In the genomic region with DNA sequence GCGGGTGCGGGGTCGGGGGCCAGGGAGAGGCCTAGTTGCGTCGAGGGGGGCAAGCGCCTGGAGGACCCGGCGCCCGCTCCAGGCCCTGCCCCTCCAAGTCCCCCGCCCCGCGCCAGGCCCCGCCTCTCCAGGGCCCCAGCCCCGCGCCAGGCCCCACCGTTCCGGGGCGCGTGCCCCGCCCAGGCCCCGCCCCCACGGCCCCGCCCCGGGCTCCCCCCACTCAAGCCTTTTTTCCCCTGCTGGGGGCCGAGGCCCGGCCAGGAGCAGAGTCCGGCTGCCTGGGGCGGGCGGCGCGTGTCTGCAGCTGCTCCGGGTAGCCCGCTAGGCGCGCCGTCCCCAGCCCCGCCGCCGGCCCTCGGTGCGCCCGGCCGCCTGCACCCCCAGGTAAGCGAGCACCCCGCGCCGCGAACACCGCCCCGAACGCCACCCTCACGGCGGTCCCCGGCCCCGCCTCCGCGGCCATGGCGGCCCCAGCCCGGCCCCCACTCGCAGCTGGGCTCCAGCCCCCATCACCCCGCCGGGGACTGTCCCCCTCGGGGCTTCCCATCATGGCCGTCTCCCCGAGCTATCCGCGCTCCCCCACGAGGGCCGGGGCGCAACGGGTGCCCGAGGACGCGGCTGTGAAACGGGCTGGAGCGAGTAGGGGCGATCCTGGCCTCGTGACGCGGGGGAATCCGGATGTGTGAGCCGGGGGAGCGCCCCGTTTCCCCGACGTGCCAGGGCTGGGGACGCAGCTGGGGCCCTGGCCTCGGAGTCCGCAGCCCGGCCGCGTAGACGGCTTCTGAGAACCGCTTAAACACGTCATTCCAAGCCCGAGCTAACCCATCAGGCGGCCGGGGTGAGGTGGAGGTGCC, we compare ENCODE assay signal across 1 cellular context.
TF ChIP-seq lines count a peak whose summit lies in the region.

A gene with protein sequence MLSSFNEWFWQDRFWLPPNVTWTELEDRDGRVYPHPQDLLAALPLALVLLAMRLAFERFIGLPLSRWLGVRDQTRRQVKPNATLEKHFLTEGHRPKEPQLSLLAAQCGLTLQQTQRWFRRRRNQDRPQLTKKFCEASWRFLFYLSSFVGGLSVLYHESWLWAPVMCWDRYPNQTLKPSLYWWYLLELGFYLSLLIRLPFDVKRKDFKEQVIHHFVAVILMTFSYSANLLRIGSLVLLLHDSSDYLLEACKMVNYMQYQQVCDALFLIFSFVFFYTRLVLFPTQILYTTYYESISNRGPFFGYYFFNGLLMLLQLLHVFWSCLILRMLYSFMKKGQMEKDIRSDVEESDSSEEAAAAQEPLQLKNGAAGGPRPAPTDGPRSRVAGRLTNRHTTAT (plus strand): TSS at position 260 of the 854 bp plus-strand sequence. CDS start 41,707 bp downstream, outside the sequence.

TF ChIP-seq in K562, 482 proteins besides CTCF, POLR2A, EP300 and RAD21 (continued from another document and continues in another):
- TF ChIP-seq, protein P1, sequence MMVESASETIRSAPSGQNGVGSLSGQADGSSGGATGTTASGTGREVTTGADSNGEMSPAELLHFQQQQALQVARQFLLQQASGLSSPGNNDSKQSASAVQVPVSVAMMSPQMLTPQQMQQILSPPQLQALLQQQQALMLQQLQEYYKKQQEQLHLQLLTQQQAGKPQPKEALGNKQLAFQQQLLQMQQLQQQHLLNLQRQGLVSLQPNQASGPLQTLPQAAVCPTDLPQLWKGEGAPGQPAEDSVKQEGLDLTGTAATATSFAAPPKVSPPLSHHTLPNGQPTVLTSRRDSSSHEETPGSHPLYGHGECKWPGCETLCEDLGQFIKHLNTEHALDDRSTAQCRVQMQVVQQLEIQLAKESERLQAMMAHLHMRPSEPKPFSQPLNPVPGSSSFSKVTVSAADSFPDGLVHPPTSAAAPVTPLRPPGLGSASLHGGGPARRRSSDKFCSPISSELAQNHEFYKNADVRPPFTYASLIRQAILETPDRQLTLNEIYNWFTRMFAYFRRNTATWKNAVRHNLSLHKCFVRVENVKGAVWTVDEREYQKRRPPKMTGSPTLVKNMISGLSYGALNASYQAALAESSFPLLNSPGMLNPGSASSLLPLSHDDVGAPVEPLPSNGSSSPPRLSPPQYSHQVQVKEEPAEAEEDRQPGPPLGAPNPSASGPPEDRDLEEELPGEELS (CRISPR knock-in tag; IDR thresholded peaks at IDR 0.05; ENCODE audit: borderline replicate concordance), result no peak
- TF ChIP-seq GATAD2B (IDR thresholded peaks at IDR 0.05; ENCODE audit: borderline replicate concordance) (no peak), STAT5A (IDR thresholded peaks at IDR 0.05; ENCODE audit: borderline replicate concordance, low read length) (no peak), FOXA1 (IDR thresholded peaks at IDR 0.05; ENCODE audit: borderline replicate concordance) (no peak), CCNT2 (IDR thresholded peaks at IDR 0.05; ENCODE audit: borderline replicate concordance, extremely low read depth, insufficient read length, low read depth, low read length) (peak; percentile 11), RUNX1 (IDR thresholded peaks at IDR 0.05; ENCODE audit: low read depth) (no peak), MEF2A (IDR thresholded peaks at IDR 0.05; ENCODE audit: control insufficient read depth, low read depth, low read length) (no peak), TAL1 (IDR thresholded peaks at IDR 0.05) (no peak), SP1 (CRISPR knock-in tag; IDR thresholded peaks at IDR 0.05) (no peak), PRMT5 (CRISPR knock-in tag; IDR thresholded peaks at IDR 0.05) (no peak), TCFL5 (CRISPR knock-in tag; conservative IDR thresholded peaks at IDR 0.05) (no peak), ELF2 (CRISPR knock-in tag; IDR thresholded peaks at IDR 0.05) (no peak), BRF1 (IDR thresholded peaks at IDR 0.05; ENCODE audit: borderline replicate concordance, extremely low read depth, insufficient read length) (no peak), ZNF764 (CRISPR knock-in tag; IDR thresholded peaks at IDR 0.05; ENCODE audit: low read depth) (no peak), MCM2 (IDR thresholded peaks at IDR 0.05; ENCODE audit: low read depth) (no peak), ILF3 (IDR thresholded peaks at IDR 0.05; ENCODE audit: borderline replicate concordance) (no peak), CHCHD3 (CRISPR knock-in tag; IDR thresholded peaks at IDR 0.05) (no peak), TCF7 (IDR thresholded peaks at IDR 0.05; ENCODE audit: borderline replicate concordance) (no peak), ZFX (CRISPR knock-in tag; IDR thresholded peaks at IDR 0.05) (peak; percentile 88), YY1 (IDR thresholded peaks at IDR 0.05; ENCODE audit: borderline replicate concordance in 1 of 3, control insufficient read depth in 1 of 3, extremely low read depth in 1 of 3, insufficient read depth in 3 of 3, insufficient read length in 1 of 3, insufficient replicate concordance in 2 of 3, low read depth in 1 of 3, low read length in 2 of 3) (peak in 2 of 3 experiments; percentile 65 to 69), RBFOX2 (IDR thresholded peaks at IDR 0.05; ENCODE audit: low read depth, low read length) (peak; percentile 26; the same call in 1 of the 2 replicates), RBM25 (IDR thresholded peaks at IDR 0.05; ENCODE audit: low read depth, low read length, severe bottlenecking) (no peak), EWSR1 (IDR thresholded peaks at IDR 0.05; ENCODE audit: borderline replicate concordance, low read depth, partially characterized antibody) (no peak), FOXP1 (CRISPR knock-in tag; IDR thresholded peaks at IDR 0.05) (0 out of 2 replicates have a peak, but pooled peaks have one; percentile 61)
- TF ChIP-seq, protein P2, sequence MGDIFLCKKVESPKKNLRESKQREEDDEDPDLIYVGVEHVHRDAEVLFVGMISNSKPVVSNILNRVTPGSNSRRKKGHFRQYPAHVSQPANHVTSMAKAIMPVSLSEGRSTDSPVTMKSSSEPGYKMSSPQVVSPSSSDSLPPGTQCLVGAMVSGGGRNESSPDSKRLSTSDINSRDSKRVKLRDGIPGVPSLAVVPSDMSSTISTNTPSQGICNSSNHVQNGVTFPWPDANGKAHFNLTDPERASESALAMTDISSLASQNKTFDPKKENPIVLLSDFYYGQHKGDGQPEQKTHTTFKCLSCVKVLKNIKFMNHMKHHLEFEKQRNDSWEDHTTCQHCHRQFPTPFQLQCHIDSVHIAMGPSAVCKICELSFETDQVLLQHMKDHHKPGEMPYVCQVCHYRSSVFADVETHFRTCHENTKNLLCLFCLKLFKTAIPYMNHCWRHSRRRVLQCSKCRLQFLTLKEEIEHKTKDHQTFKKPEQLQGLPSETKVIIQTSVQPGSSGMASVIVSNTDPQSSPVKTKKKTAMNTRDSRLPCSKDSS (IDR thresholded peaks at IDR 0.05; ENCODE audit: low read depth, partially characterized antibody), result no peak
- TF ChIP-seq, protein P3, sequence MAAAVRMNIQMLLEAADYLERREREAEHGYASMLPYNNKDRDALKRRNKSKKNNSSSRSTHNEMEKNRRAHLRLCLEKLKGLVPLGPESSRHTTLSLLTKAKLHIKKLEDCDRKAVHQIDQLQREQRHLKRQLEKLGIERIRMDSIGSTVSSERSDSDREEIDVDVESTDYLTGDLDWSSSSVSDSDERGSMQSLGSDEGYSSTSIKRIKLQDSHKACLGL (CRISPR knock-in tag; IDR thresholded peaks at IDR 0.05; ENCODE audit: borderline replicate concordance, poor library complexity, severe bottlenecking), result no peak
- TF ChIP-seq, protein P4, sequence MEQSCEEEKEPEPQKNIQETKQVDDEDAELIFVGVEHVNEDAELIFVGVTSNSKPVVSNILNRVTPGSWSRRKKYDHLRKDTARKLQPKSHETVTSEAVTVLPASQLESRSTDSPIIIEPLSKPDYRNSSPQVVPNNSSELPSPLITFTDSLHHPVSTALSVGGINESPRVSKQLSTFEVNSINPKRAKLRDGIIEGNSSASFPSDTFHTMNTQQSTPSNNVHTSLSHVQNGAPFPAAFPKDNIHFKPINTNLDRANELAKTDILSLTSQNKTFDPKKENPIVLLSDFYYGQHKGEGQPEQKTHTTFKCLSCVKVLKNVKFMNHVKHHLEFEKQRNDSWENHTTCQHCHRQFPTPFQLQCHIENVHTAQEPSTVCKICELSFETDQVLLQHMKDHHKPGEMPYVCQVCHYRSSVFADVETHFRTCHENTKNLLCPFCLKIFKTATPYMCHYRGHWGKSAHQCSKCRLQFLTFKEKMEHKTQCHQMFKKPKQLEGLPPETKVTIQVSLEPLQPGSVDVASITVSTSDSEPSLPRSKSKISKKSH (CRISPR knock-in tag; IDR thresholded peaks at IDR 0.05), result no peak
- TF ChIP-seq, protein P5, sequence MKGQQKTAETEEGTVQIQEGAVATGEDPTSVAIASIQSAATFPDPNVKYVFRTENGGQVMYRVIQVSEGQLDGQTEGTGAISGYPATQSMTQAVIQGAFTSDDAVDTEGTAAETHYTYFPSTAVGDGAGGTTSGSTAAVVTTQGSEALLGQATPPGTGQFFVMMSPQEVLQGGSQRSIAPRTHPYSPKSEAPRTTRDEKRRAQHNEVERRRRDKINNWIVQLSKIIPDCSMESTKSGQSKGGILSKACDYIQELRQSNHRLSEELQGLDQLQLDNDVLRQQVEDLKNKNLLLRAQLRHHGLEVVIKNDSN (CRISPR knock-in tag; IDR thresholded peaks at IDR 0.05), result peak; percentile 44
- TF ChIP-seq, protein P6, sequence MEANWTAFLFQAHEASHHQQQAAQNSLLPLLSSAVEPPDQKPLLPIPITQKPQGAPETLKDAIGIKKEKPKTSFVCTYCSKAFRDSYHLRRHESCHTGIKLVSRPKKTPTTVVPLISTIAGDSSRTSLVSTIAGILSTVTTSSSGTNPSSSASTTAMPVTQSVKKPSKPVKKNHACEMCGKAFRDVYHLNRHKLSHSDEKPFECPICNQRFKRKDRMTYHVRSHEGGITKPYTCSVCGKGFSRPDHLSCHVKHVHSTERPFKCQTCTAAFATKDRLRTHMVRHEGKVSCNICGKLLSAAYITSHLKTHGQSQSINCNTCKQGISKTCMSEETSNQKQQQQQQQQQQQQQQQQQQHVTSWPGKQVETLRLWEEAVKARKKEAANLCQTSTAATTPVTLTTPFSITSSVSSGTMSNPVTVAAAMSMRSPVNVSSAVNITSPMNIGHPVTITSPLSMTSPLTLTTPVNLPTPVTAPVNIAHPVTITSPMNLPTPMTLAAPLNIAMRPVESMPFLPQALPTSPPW (CRISPR knock-in tag; IDR thresholded peaks at IDR 0.05), result peak; percentile 93
- TF ChIP-seq, protein P7, sequence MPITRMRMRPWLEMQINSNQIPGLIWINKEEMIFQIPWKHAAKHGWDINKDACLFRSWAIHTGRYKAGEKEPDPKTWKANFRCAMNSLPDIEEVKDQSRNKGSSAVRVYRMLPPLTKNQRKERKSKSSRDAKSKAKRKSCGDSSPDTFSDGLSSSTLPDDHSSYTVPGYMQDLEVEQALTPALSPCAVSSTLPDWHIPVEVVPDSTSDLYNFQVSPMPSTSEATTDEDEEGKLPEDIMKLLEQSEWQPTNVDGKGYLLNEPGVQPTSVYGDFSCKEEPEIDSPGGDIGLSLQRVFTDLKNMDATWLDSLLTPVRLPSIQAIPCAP (CRISPR knock-in tag; IDR thresholded peaks at IDR 0.05; ENCODE audit: borderline replicate concordance), result no peak
- TF ChIP-seq, protein P8, sequence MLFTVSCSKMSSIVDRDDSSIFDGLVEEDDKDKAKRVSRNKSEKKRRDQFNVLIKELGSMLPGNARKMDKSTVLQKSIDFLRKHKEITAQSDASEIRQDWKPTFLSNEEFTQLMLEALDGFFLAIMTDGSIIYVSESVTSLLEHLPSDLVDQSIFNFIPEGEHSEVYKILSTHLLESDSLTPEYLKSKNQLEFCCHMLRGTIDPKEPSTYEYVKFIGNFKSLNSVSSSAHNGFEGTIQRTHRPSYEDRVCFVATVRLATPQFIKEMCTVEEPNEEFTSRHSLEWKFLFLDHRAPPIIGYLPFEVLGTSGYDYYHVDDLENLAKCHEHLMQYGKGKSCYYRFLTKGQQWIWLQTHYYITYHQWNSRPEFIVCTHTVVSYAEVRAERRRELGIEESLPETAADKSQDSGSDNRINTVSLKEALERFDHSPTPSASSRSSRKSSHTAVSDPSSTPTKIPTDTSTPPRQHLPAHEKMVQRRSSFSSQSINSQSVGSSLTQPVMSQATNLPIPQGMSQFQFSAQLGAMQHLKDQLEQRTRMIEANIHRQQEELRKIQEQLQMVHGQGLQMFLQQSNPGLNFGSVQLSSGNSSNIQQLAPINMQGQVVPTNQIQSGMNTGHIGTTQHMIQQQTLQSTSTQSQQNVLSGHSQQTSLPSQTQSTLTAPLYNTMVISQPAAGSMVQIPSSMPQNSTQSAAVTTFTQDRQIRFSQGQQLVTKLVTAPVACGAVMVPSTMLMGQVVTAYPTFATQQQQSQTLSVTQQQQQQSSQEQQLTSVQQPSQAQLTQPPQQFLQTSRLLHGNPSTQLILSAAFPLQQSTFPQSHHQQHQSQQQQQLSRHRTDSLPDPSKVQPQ (CRISPR knock-in tag; IDR thresholded peaks at IDR 0.05; ENCODE audit: borderline replicate concordance), result no peak
- TF ChIP-seq, protein P9, sequence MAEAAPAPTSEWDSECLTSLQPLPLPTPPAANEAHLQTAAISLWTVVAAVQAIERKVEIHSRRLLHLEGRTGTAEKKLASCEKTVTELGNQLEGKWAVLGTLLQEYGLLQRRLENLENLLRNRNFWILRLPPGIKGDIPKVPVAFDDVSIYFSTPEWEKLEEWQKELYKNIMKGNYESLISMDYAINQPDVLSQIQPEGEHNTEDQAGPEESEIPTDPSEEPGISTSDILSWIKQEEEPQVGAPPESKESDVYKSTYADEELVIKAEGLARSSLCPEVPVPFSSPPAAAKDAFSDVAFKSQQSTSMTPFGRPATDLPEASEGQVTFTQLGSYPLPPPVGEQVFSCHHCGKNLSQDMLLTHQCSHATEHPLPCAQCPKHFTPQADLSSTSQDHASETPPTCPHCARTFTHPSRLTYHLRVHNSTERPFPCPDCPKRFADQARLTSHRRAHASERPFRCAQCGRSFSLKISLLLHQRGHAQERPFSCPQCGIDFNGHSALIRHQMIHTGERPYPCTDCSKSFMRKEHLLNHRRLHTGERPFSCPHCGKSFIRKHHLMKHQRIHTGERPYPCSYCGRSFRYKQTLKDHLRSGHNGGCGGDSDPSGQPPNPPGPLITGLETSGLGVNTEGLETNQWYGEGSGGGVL (CRISPR knock-in tag; IDR thresholded peaks at IDR 0.05), result no peak
- TF ChIP-seq, protein P10, sequence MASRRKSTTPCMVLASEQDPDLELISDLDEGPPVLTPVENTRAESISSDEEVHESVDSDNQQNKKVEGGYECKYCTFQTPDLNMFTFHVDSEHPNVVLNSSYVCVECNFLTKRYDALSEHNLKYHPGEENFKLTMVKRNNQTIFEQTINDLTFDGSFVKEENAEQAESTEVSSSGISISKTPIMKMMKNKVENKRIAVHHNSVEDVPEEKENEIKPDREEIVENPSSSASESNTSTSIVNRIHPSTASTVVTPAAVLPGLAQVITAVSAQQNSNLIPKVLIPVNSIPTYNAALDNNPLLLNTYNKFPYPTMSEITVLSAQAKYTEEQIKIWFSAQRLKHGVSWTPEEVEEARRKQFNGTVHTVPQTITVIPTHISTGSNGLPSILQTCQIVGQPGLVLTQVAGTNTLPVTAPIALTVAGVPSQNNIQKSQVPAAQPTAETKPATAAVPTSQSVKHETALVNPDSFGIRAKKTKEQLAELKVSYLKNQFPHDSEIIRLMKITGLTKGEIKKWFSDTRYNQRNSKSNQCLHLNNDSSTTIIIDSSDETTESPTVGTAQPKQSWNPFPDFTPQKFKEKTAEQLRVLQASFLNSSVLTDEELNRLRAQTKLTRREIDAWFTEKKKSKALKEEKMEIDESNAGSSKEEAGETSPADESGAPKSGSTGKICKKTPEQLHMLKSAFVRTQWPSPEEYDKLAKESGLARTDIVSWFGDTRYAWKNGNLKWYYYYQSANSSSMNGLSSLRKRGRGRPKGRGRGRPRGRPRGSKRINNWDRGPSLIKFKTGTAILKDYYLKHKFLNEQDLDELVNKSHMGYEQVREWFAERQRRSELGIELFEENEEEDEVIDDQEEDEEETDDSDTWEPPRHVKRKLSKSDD (conservative IDR thresholded peaks at IDR 0.05; ENCODE audit: low read length), result no peak
